In the genomic region with DNA sequence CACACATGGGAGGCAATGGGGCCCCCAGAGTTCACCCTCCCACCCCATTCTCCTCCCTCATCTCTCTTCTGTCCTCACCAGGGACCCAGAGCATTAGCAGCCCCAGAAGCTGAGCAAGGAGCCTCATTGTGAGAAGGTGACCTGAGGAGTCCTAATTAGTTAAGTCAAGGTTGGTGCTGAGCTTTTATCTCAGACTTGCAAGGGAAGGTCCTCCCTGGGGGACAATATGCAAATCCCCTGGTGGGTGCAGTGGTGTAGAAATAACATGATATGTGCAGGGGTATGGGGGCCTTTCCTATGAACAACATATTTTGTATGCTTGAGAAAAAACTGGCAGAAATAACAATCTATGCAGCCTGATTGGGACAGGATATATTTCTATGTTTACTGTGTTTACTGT, we compare ENCODE assay signal across 6 cellular contexts.
A peak's percentile ranks its signal among the peaks of the same experiment; 100 is the strongest.
DNase-seq lines count a peak whose midpoint lies in the region; ATAC-seq, FAIRE-seq and TF ChIP-seq lines count a peak whose summit lies in the region.
"Not testable (repeated sequence)": the region's sequence is repeated elsewhere in the genome, so short reads cannot be mapped to it uniquely, and the experiment has no call there.

No MANE protein-coding gene starts in this region.

- H4K20me1 ChIP-seq in OCI-LY7 (ENCODE audit: insufficient read depth, low read length), result not testable (repeated sequence)

- not testable (repeated sequence) for H3K79me2 ChIP-seq in OCI-LY7 (ENCODE audit: insufficient read depth, low read depth, low read length)

- H3K9me3 ChIP-seq in OCI-LY7 (ENCODE audit: low read length), result not testable (repeated sequence)

- POLR2A ChIA-PET in OCI-LY7 (lab: Charles Lee); activated B cell treated with CpG ODN at 0.5 μM for 24 hours (lab: Charles Lee): not testable (repeated sequence)

- not testable (repeated sequence) for TF ChIP-seq POLR2A in GM12891 (IDR thresholded peaks at IDR 0.05; ENCODE audit: low read depth, low read length)

- H3K27me3 Mint-ChIP-seq in activated B cell treated with CpG ODN at 0.5 μM for 24 hours, naive B cell: not testable (repeated sequence)

- not testable (repeated sequence) for H3K9me2 ChIP-seq in OCI-LY7 (ENCODE audit: insufficient read depth, low read length)

- not testable (repeated sequence) for TF ChIP-seq CTCF in OCI-LY7 (conservative IDR thresholded peaks at IDR 0.05; ENCODE audit: low read length); activated B cell treated with CpG ODN at 0.5 μM for 24 hours (IDR thresholded peaks at IDR 0.05)

- H3K36me3 Mint-ChIP-seq in activated B cell treated with CpG ODN at 0.5 μM for 24 hours (ENCODE audit: low read depth); naive B cell: not testable (repeated sequence)

- FAIRE-seq in GM12891 (lab: Jason Lieb, UNC) (peak; percentile 23), urothelium cell line (lab: Jason Lieb, UNC) (peak; percentile 35)

- not testable (repeated sequence) for H3K4me3 ChIP-seq in OCI-LY7 (ENCODE audit: low read depth, low read length, poor library complexity, severe bottlenecking)

- BruUV-seq in OCI-LY7 (replicated peaks; lab: Mats Ljungman, UMichigan), result not testable (repeated sequence)

- not testable (repeated sequence) for H2AFZ ChIP-seq in OCI-LY7 (ENCODE audit: low read length)

- H3K9me3 Mint-ChIP-seq in activated B cell treated with CpG ODN at 0.5 μM for 24 hours, naive B cell: not testable (repeated sequence)

- not testable (repeated sequence) for H3K27ac Mint-ChIP-seq in activated B cell treated with CpG ODN at 0.5 μM for 24 hours
- H3K27ac Mint-ChIP-seq in naive B cell, result peak overlapping the region in 1 of 6 donors; percentile 69

- peaks cover 23% of the 10 kb centered on the region for H3K4me1 Mint-ChIP-seq in activated B cell treated with CpG ODN at 0.5 μM for 24 hours
- peaks cover 3 to 17% (median 5%) of the 10 kb centered on the region in 3 donors for H3K4me1 Mint-ChIP-seq in naive B cell

- intact Hi-C loops in OCI-LY7 (cut with micrococcal nuclease; ENCODE audit: unreplicated experiment); activated B cell treated with CpG ODN at 0.5 μM for 24 hours (cut with micrococcal nuclease): not testable (repeated sequence)

- H3K36me3 ChIP-seq in OCI-LY7 (ENCODE audit: insufficient read depth, low read length), result not testable (repeated sequence)

- CTCF ChIA-PET in OCI-LY7 (lab: Charles Lee; ENCODE audit: unreplicated experiment); activated B cell treated with CpG ODN at 0.5 μM for 24 hours (lab: Charles Lee): not testable (repeated sequence)

- not testable (repeated sequence) for H3K4me2 ChIP-seq in OCI-LY7 (ENCODE audit: low read length)

- ATAC-seq in activated B cell treated with CpG ODN at 0.5 μM for 24 hours (ENCODE audit: low read depth), result peak; percentile 89
- peak; percentile 95 for ATAC-seq in naive B cell (ENCODE audit: low read depth in 2 of 2)

- DNase-seq in GM12891 (ENCODE audit: insufficient read length, low spot score); activated B cell treated with CpG ODN at 0.5 μM for 24 hours; urothelium cell line (ENCODE audit: low spot score): not testable (repeated sequence)
- peak; percentile 14 to 35 for DNase-seq in NCI-H526 (lab: John Stamatoyannopoulos, UW)
- DNase-seq in OCI-LY7 (ENCODE audit: low spot score), result peak; percentile 72
- peak; percentile 55 for DNase-seq in naive B cell

- H3K27ac ChIP-seq in OCI-LY7 (ENCODE audit: low read depth, low read length, poor library complexity, severe bottlenecking), result peak overlapping the region; percentile 33

- peaks cover 18% of the 10 kb centered on the region for H3K4me1 ChIP-seq in OCI-LY7 (ENCODE audit: insufficient read depth, low read length, poor library complexity, severe bottlenecking)

- H3K4me3 Mint-ChIP-seq in activated B cell treated with CpG ODN at 0.5 μM for 24 hours, result not testable (repeated sequence)
- H3K4me3 Mint-ChIP-seq in naive B cell, result peak overlapping the region in 5 of 8 donors; percentile 27 to 84 (median 60)
